In the genomic region with DNA sequence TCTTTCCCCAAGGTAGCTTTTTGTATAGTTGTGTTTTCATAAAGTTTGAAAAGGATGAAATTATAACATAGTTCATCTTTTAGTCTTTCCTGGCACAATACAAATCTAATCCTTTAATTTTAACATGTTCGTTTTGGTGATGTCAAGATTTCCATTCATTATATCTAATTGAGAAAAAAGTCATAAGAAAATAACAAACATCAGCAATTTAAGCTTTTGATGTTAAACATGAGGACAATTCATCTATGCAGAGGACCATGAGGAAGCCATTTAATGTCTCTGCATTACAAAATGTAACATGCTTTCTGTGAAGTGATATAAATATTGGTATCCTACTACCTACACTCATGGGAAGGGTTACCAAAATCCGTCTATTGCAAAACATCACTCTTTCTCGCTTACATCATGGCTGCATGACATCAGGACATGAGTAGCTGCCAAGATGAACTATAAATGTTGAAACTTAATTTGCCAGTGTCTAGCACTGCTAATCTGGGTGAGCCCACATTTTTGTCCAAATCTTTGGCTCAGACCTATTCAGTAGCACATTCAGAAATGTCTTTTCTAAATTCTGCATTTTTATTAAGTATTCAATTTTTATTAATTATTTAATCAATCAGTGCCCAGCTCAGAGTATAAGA, we compare ENCODE assay signal across 26 cellular contexts. TPM values are rescaled to one million over a fixed set of nuclear protein-coding genes. Genes with fewer than 3 reads are reported as not detected.
DNase-seq lines count a peak whose midpoint lies in the region; ATAC-seq and TF ChIP-seq lines count a peak whose summit lies in the region.
"Had no signal": no experiment of that assay in that cellular context is flagged by ENCODE, and none has a peak within 500 bp of the region (broad histone marks: within the 10 kb centered on the region; RNA-seq: fewer than 3 reads in every experiment).

No MANE protein-coding gene starts in this region.

- no peak overlapping the region for H3K4me2 ChIP-seq in mammary epithelial cell (ENCODE audit: insufficient read depth, low read depth, low read length)

- H4K20me1 ChIP-seq in mammary epithelial cell (ENCODE audit: insufficient read depth, low read length): no peaks in the 10 kb centered on the region

- ATAC-seq in right cardiac atrium (peak; percentile 54 to 55), HG03521 (IDR thresholded peaks at IDR 0.05; ENCODE audit: unreplicated experiment) (no peak)
- ATAC-seq: activated CD4-positive, alpha-beta T cell treated with anti-CD3 and anti-CD28 coated beads for 36 hours; CD8-positive, alpha-beta T cell; stimulated activated naive CD8-positive, alpha-beta T cell treated with anti-CD3 and anti-CD28 coated beads, Interleukin-15, Interleukin-2, amounts not matched to agents 100 U/mL and 50 U/mL, for 24 hours had no signal

- 49% methylated on average over 3 of the region's 3 CpGs for WGBS in right cardiac atrium
- 65% methylated on average over 3 of the region's 3 CpGs for WGBS in mammary epithelial cell (ENCODE audit: low coverage, missing lambda C conversion rate)

- dilution Hi-C loops in mammary epithelial cell (cut with HindIII; ENCODE audit: low sequenced_read_pairs): no loop called here

- in situ Hi-C loops in mammary epithelial cell (cut with MboI; ENCODE audit: low sequenced_read_pairs in 2 of 2): loop anchor here in 1 of 2 donors (10.0 kb wide), 1 partner anchor 93 kb away; no protein-coding TSS in a partner anchor

- H3K4me1 ChIP-seq in right cardiac atrium (ENCODE audit: control insufficient read depth, insufficient read depth, low read length) (peaks cover 3% of the 10 kb centered on the region), left ventricle myocardium inferior (no peaks in the 10 kb centered on the region), mammary epithelial cell (ENCODE audit: insufficient read depth, low read length) (peaks cover 15% of the 10 kb centered on the region)
- H3K4me1 ChIP-seq: BE2C had no signal

- H2AFZ ChIP-seq in mammary epithelial cell (ENCODE audit: low read depth, low read length): no peak overlapping the region

- no peaks in the 10 kb centered on the region for H3K36me3 ChIP-seq in left ventricle myocardium inferior
- H3K36me3 ChIP-seq in mammary epithelial cell (ENCODE audit: insufficient read depth, low read length): peaks cover 24% of the 10 kb centered on the region
- H3K36me3 ChIP-seq: BE2C, ovary, thoracic aorta, vagina had no signal

- CTCF ChIA-PET in mammary epithelial cell (lab: Charles Lee; ENCODE audit: low non-redundant PET): no interaction called here

- TF ChIP-seq CTCF in left ventricle myocardium inferior (IDR thresholded peaks at IDR 0.05; ENCODE audit: borderline replicate concordance): no peak
- no peak for TF ChIP-seq CTCF in mammary epithelial cell (conservative IDR thresholded peaks at IDR 0.05 in 1 of 2, IDR thresholded peaks at IDR 0.05 in 1 of 2; ENCODE audit: extremely low read depth in 1 of 2, insufficient read depth in 1 of 2, low read depth in 1 of 2, low read length in 2 of 2)
- no peak for TF ChIP-seq CTCF in fibroblast of the aortic adventitia (IDR thresholded peaks at IDR 0.05; ENCODE audit: insufficient read depth, low read length)

- H3K27me3 ChIP-seq in right cardiac atrium (ENCODE audit: control insufficient read depth, insufficient read depth) (no peaks in the 10 kb centered on the region), left ventricle myocardium inferior (ENCODE audit: low read depth) (peaks cover 11% of the 10 kb centered on the region), mammary epithelial cell (ENCODE audit: insufficient read depth, low read length) (no peaks in the 10 kb centered on the region)
- H3K27me3 ChIP-seq: ovary, vagina had no signal

- intact Hi-C loops in right cardiac atrium (cut with DNase I): loop anchor here in 1 of 4 donors (10.0 kb wide), 1 partner anchor 133 kb away; no protein-coding TSS in a partner anchor
- intact Hi-C loops in left ventricle myocardium inferior (cut with micrococcal nuclease): no loop called here
- intact Hi-C loops in mammary epithelial cell (cut with micrococcal nuclease): no loop called here

- H3K9ac ChIP-seq in mammary epithelial cell (ENCODE audit: insufficient read depth, low read length): no peak overlapping the region

- DNase-seq in right cardiac atrium: no peak
- no peak for DNase-seq in left ventricle myocardium inferior
- DNase-seq in mammary epithelial cell: peak; percentile 12
- DNase-seq in fibroblast of the aortic adventitia (ENCODE audit: low read depth): peak; percentile 67
- DNase-seq in stromal cell of bone marrow (ENCODE audit: low read depth): peak; percentile 28
- DNase-seq in substantia nigra (lab: John Stamatoyannopoulos, UW): no peak
- DNase-seq in MV-4-11 (lab: John Stamatoyannopoulos, UW): no peak
- DNase-seq: activated CD4-positive, alpha-beta T cell treated with anti-CD3 and anti-CD28 coated beads for 36 hours; activated naive CD4-positive, alpha-beta T cell treated with anti-CD3 and anti-CD28 coated beads, Interleukin-2, amount 50 U/mL, for 16 hours; amniotic stem cell; BE2C; CD8-positive, alpha-beta T cell; NCI-H146; NCI-H446; ovary; stimulated activated CD4-positive, alpha-beta T cell treated with anti-CD3 and anti-CD28 coated beads, Interleukin-1b, Interleukin-23, amount 100 ng/mL, for 48 hours; stimulated activated naive CD8-positive, alpha-beta T cell treated with anti-CD3 and anti-CD28 coated beads, Interleukin-15, Interleukin-2, amounts not matched to agents 100 U/mL and 50 U/mL, for 24 hours; SW 1271 had no signal

- H3K79me2 ChIP-seq in mammary epithelial cell (ENCODE audit: insufficient read depth, low read length): no peaks in the 10 kb centered on the region

- H3K4me3 ChIP-seq in right cardiac atrium (ENCODE audit: low read length) (no peak overlapping the region), left ventricle myocardium inferior (no peak overlapping the region), mammary epithelial cell (replicated peaks in 1 of 3; ENCODE audit: insufficient read depth in 1 of 3, low read depth in 2 of 3, low read length in 3 of 3) (no peak overlapping the region), fibroblast of the aortic adventitia (ENCODE audit: low read depth, low read length) (no peak overlapping the region)
- H3K4me3 ChIP-seq: ovary, thoracic aorta, vagina had no signal

- H3K9me3 ChIP-seq in right cardiac atrium (ENCODE audit: control insufficient read depth, low read length) (no peaks in the 10 kb centered on the region), left ventricle myocardium inferior (replicated peaks) (no peaks in the 10 kb centered on the region), mammary epithelial cell (replicated peaks; ENCODE audit: insufficient read depth, low read length) (no peaks in the 10 kb centered on the region)
- H3K9me3 ChIP-seq: BE2C, ovary, thoracic aorta, vagina had no signal

- no TSS peak for BruUV-seq in mammary epithelial cell (replicated peaks; lab: Mats Ljungman, UMichigan)

- H3K27ac ChIP-seq in right cardiac atrium (ENCODE audit: low read length) (no peak overlapping the region), left ventricle myocardium inferior (replicated peaks) (no peak overlapping the region), mammary epithelial cell (ENCODE audit: insufficient read depth, low read depth, low read length) (no peak overlapping the region), substantia nigra (ENCODE audit: low read depth, low read length, poor library complexity, severe bottlenecking) (no peak overlapping the region)
- H3K27ac ChIP-seq: ovary, thoracic aorta, vagina, VCaP had no signal

RNA-seq across cellular contexts. Expression of a gene that starts 9.5 kb away (rescaled TPM):
- total RNA-seq in right cardiac atrium (1 to 10 TPM in 1 of 4 donors, under 1 TPM in 1, not detected in 2; 0.71 to 1.1 TPM), left ventricle myocardium inferior (not detected), mammary epithelial cell (100 to 1,000 TPM; 159 to 283 TPM), fibroblast of the aortic adventitia (ENCODE audit: low replicate concordance) (0.90 TPM in 1 of 2 replicates, not detected in the other)
- polyA plus RNA-seq in right cardiac atrium (not detected), mammary epithelial cell (83.9 TPM)
- polyA minus RNA-seq in mammary epithelial cell: 13.9 TPM
- total RNA-seq: activated T-helper 2 cell treated with anti-CD3 and anti-CD28 coated beads, Interferon-gamma antibody, Interleukin-2, Interleukin-4, amounts not matched to agents 10 μg/mL and 5 μg/mL and 100 μg/mL, durations not matched to agents 14 hours and 24 hours and 36 hours; CD8-positive, alpha-beta T cell; frontal cortex had no signal
- polyA plus RNA-seq: neural cell had no signal

RNA-seq across cellular contexts. Expression of a gene that starts 47.2 kb away (rescaled TPM):
- under 1 TPM; 0.08 to 0.26 (median 0.16) TPM for total RNA-seq in right cardiac atrium
- polyA plus RNA-seq in right cardiac atrium: 0.29 TPM
- not detected for total RNA-seq in left ventricle myocardium inferior
- 10 to 100 TPM in 1 of 2 donors, 1 to 10 TPM in 1; 9.5 to 44.0 TPM for total RNA-seq in mammary epithelial cell
- polyA plus RNA-seq in mammary epithelial cell: 13.2 TPM
- polyA minus RNA-seq in mammary epithelial cell: 22.7 TPM
- 15.0 TPM in 1 of 2 replicates, not detected in the other for total RNA-seq in fibroblast of the aortic adventitia (ENCODE audit: low replicate concordance)
- total RNA-seq: activated CD4-positive, alpha-beta T cell treated with anti-CD3 and anti-CD28 coated beads for 36 hours; activated T-helper 2 cell treated with anti-CD3 and anti-CD28 coated beads, Interferon-gamma antibody, Interleukin-2, Interleukin-4, amounts not matched to agents 10 μg/mL and 5 μg/mL and 100 μg/mL, durations not matched to agents 14 hours and 24 hours and 36 hours; frontal cortex; H4 had no signal
- polyA plus RNA-seq: neural cell had no signal

Comparison
In these comparisons a context has a peak if more than half of its experiments do, and no peak if none do; other contexts are left out.
1. DNase-seq: peak in mammary epithelial cell (single experiment), fibroblast of the aortic adventitia (single experiment) and stromal cell of bone marrow (single experiment); none in right cardiac atrium (0 of 3), left ventricle myocardium inferior (single experiment), substantia nigra (0 of 49) and MV-4-11 (single experiment).
2. RNA of a gene that starts 9.5 kb away (total RNA-seq): 159 to 283 TPM in mammary epithelial cell; 0.90 TPM in fibroblast of the aortic adventitia, 0.71 to 1.1 TPM in right cardiac atrium and not detected in left ventricle myocardium inferior (single experiment); every median in the first group is over 10 times any median in the second.